In the genomic region with DNA sequence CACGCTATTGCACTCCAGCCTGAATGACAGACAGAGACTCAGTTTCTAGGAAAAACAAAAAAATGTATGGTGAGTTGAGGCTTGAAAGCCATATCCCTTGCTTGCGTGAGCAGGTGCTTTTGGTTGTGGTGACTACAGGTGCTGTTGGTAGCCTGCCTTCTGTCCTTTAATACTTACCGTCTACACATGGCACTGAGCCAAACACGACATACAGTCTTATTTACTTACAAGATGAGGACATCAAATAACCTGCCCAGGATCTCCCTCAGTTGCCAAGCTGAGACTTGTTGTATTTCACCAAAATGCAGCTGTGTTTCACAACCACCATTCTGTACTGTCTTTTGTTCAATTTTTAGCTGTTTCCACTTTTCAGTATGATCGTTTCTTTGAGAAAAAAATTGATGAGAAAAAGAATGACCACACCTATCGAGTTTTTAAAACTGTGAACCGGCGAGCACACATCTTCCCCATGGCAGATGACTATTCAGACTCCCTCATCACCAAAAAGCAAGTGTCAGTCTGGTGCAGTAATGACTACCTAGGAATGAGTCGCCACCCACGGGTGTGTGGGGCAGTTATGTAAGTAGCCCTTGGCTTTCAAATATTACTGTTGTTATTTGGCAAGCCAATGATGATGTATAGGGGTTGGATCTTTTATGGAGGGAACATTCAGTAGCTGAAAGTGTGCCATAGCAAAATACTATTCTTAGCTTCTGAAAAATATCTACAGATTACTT, we compare ENCODE assay signal across 10 cellular contexts. TPM values are rescaled to one million over a fixed set of nuclear protein-coding genes. Genes with fewer than 3 reads are reported as not detected.
DNase-seq lines count a peak whose midpoint lies in the region; ATAC-seq and TF ChIP-seq lines count a peak whose summit lies in the region.
"Had no signal": no experiment of that assay in that cellular context is flagged by ENCODE, and none has a peak within 500 bp of the region (broad histone marks: within the 10 kb centered on the region; RNA-seq: fewer than 3 reads in every experiment).

No MANE protein-coding gene starts in this region.

- CTCF ChIA-PET in HEK293 (lab: Yijun Ruan, JAX): interaction anchor here (1.0 to 2.4 kb wide), 4 partner anchors 12 to 135 kb away, joined by 3 to 10 read pairs (median 4); no protein-coding TSS in a partner anchor

- TF ChIP-seq EP300 in sigmoid colon (IDR thresholded peaks at IDR 0.05): no peak

- no peak for ATAC-seq in GM21528 (IDR thresholded peaks at IDR 0.05; ENCODE audit: low FRiP score, unreplicated experiment)
- ATAC-seq: psoas muscle had no signal

- H3K4me3 ChIP-seq in HEK293 (ENCODE audit: low read depth, low read length) (no peak overlapping the region), sigmoid colon (no peak overlapping the region)
- H3K4me3 ChIP-seq: psoas muscle had no signal

- peak overlapping the region; percentile 17; the same call in 1 of the 2 replicates for H3K27ac ChIP-seq in HEK293 (ENCODE audit: extremely low read depth, low read depth, low read length)
- H3K27ac ChIP-seq in epithelial cell of prostate: peak overlapping the region; percentile 72
- no peak overlapping the region for H3K27ac ChIP-seq in sigmoid colon
- H3K27ac ChIP-seq: psoas muscle had no signal

- H3K9me3 ChIP-seq in HEK293 (ENCODE audit: control insufficient read depth, insufficient read depth, low read depth, low read length) (no peaks in the 10 kb centered on the region), sigmoid colon (no peaks in the 10 kb centered on the region)
- H3K9me3 ChIP-seq: psoas muscle had no signal

- intact Hi-C loops in sigmoid colon (cut with DNase I): no loop called here

- TF ChIP-seq POLR2A in sigmoid colon (IDR thresholded peaks at IDR 0.05): no peak

- DNase-seq in Ammon's horn (ENCODE audit: low spot score) (peak; percentile 8), NCI-H69 (lab: John Stamatoyannopoulos, UW) (peak; percentile 91), epithelial cell of prostate (ENCODE audit: low read depth, low spot score) (peak; percentile 76), DMS114 treated with DMSO at 0.1 percent for 48 hours (lab: John Stamatoyannopoulos, UW; ENCODE audit: unreplicated experiment) (no peak), NCI-H1436 (lab: John Stamatoyannopoulos, UW) (no peak), sigmoid colon (no peak)
- DNase-seq: activated gamma-delta T cell, psoas muscle had no signal

- TF ChIP-seq CTCF in HEK293 (tag by site-specific recombination; IDR thresholded peaks at IDR 0.05) (no peak), sigmoid colon (IDR thresholded peaks at IDR 0.05) (no peak)

- H3K4me1 ChIP-seq in HEK293 (ENCODE audit: control insufficient read depth, insufficient read depth, low read length): no peaks in the 10 kb centered on the region
- peaks cover 0 to 20% (median 8%) of the 10 kb centered on the region in 4 donors for H3K4me1 ChIP-seq in sigmoid colon

- no peaks in the 10 kb centered on the region for H3K27me3 ChIP-seq in sigmoid colon

- H3K36me3 ChIP-seq in HEK293 (ENCODE audit: control insufficient read depth in 2 of 2, insufficient read depth in 1 of 2, low read length in 2 of 2) (peaks cover 53 to 96% of the 10 kb centered on the region in 2 experiments; a peak in 2 of 3 replicates), sigmoid colon (peaks cover 43 to 86% (median 70%) of the 10 kb centered on the region in 4 donors)

- POLR2A ChIA-PET in HEK293 (lab: Yijun Ruan, JAX): no interaction called here

- 36 to 75% methylated on average over 10 of the region's 10 CpGs for WGBS in sigmoid colon, 2 donors

TF ChIP-seq in HEK293, 187 proteins besides CTCF, POLR2A, EP300 and RAD21:
- peak; percentile 26; the same call in 1 of the 2 replicates for TF ChIP-seq OSR2 (tag by site-specific recombination; IDR thresholded peaks at IDR 0.05)
- TF ChIP-seq, protein P1, sequence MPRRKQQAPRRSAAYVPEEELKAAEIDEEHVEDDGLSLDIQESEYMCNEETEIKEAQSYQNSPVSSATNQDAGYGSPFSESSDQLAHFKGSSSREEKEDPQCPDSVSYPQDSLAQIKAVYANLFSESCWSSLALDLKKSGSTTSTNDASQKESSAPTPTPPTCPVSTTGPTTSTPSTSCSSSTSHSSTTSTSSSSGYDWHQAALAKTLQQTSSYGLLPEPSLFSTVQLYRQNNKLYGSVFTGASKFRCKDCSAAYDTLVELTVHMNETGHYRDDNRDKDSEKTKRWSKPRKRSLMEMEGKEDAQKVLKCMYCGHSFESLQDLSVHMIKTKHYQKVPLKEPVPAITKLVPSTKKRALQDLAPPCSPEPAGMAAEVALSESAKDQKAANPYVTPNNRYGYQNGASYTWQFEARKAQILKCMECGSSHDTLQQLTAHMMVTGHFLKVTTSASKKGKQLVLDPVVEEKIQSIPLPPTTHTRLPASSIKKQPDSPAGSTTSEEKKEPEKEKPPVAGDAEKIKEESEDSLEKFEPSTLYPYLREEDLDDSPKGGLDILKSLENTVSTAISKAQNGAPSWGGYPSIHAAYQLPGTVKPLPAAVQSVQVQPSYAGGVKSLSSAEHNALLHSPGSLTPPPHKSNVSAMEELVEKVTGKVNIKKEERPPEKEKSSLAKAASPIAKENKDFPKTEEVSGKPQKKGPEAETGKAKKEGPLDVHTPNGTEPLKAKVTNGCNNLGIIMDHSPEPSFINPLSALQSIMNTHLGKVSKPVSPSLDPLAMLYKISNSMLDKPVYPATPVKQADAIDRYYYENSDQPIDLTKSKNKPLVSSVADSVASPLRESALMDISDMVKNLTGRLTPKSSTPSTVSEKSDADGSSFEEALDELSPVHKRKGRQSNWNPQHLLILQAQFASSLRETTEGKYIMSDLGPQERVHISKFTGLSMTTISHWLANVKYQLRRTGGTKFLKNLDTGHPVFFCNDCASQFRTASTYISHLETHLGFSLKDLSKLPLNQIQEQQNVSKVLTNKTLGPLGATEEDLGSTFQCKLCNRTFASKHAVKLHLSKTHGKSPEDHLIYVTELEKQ (tag by site-specific recombination; IDR thresholded peaks at IDR 0.05; ENCODE audit: borderline replicate concordance): no peak
- TF ChIP-seq, protein P2, sequence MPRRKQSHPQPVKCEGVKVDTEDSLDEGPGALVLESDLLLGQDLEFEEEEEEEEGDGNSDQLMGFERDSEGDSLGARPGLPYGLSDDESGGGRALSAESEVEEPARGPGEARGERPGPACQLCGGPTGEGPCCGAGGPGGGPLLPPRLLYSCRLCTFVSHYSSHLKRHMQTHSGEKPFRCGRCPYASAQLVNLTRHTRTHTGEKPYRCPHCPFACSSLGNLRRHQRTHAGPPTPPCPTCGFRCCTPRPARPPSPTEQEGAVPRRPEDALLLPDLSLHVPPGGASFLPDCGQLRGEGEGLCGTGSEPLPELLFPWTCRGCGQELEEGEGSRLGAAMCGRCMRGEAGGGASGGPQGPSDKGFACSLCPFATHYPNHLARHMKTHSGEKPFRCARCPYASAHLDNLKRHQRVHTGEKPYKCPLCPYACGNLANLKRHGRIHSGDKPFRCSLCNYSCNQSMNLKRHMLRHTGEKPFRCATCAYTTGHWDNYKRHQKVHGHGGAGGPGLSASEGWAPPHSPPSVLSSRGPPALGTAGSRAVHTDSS (tag by site-specific recombination; IDR thresholded peaks at IDR 0.05): no peak

RNA-seq across cellular contexts. Expression of a gene that starts 6.5 kb away (rescaled TPM):
- 10 to 100 TPM; 23.2 to 27.3 (median 25.8) TPM for total RNA-seq in sigmoid colon
- 100 to 1,000 TPM in 1 of 3 donors, 10 to 100 TPM in 2; 70.7 to 121 (median 81.7) TPM for polyA plus RNA-seq in sigmoid colon

RNA-seq across cellular contexts. Expression of a gene that starts 20.9 kb away (rescaled TPM):
- under 1 TPM in 2 of 4 donors, not detected in 2; 0.54 to 0.55 TPM for total RNA-seq in sigmoid colon
- under 1 TPM in 1 of 3 donors, not detected in 2; 0.98 TPM for polyA plus RNA-seq in sigmoid colon

RNA-seq across cellular contexts. Expression of a gene that starts 34.5 kb away (rescaled TPM):
- 10 to 100 TPM; 40.4 to 57.3 (median 50.8) TPM for total RNA-seq in sigmoid colon
- polyA plus RNA-seq in sigmoid colon: 10 to 100 TPM; 62.5 to 79.3 (median 65.3) TPM

RNA-seq across cellular contexts. Expression of a gene that starts 41.1 kb away (rescaled TPM):
- 10 to 100 TPM; 21.7 to 28.2 (median 24.8) TPM for total RNA-seq in sigmoid colon
- 10 to 100 TPM in 2 of 3 donors, 1 to 10 TPM in 1; 5.8 to 16.9 (median 11.4) TPM for polyA plus RNA-seq in sigmoid colon

RNA-seq across cellular contexts. Expression of a gene that starts 50.3 kb away (rescaled TPM):
- 1 to 10 TPM in 3 of 4 donors, under 1 TPM in 1; 0.66 to 1.7 (median 1.2) TPM for total RNA-seq in sigmoid colon
- 10 to 100 TPM in 1 of 3 donors, 1 to 10 TPM in 2; 3.6 to 15.8 (median 7.6) TPM for polyA plus RNA-seq in sigmoid colon

Comparison
In these comparisons a context has a peak if more than half of its experiments do, and no peak if none do; other contexts are left out.
1. DNase-seq: peak in Ammon's horn (single experiment), NCI-H69 (single experiment) and epithelial cell of prostate (single experiment); none in DMS114 treated with DMSO at 0.1 percent for 48 hours (single experiment), NCI-H1436 (single experiment) and sigmoid colon (single experiment).
2. H3K27ac ChIP-seq: peak in HEK293 (single experiment) and epithelial cell of prostate (single experiment); none in sigmoid colon (0 of 4).